16 cellular contexts compared by ENCODE assay signal in the genomic region with DNA sequence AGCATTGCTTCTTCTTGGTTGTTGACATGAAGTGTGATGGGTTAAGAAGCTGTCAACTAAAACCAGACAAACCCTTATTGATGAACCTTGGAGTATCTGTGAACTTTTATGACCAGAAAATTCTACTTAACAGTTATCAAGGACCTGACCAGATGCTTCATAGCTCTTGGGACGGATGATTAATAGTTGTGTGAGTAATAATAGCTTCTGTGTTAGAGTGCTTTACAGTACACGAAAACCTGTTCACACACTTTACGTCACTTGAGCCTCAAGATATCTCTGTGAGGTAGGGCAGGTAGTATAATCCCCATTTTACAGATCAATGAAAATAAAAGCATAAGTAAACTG. TPM values are rescaled to one million over a fixed set of nuclear protein-coding genes. Genes with fewer than 3 reads are reported as not detected.
DNase-seq lines count a peak whose midpoint lies in the region; ATAC-seq and TF ChIP-seq lines count a peak whose summit lies in the region.
"Had no signal": no experiment of that assay in that cellular context is flagged by ENCODE, and none has a peak within 500 bp of the region (broad histone marks: within the 10 kb centered on the region; RNA-seq: fewer than 3 reads in every experiment).

No MANE protein-coding gene starts in this region.

- H3K9me3 Mint-ChIP-seq in activated naive CD4-positive, alpha-beta T cell treated with anti-CD3 and anti-CD28 coated beads, Interleukin-2, amount 50 U/mL, for 72 hours, result no peaks in the 10 kb centered on the region
- H3K9me3 Mint-ChIP-seq: activated naive CD8-positive, alpha-beta T cell treated with anti-CD3 and anti-CD28 coated beads, Interleukin-2, amount 10 ng/mL, durations not matched to agents 7 days and 5 days; activated T-helper 1 cell treated with anti-CD3 and anti-CD28 coated beads, Interleukin-12 subunit alpha, Interleukin-12 subunit beta, Interleukin-2, Interleukin-4 antibody, amounts not matched to agents 30 ng/mL and 10 ng/mL and 1 ng/mL, durations not matched to agents 14 hours and 24 hours and 36 hours; stimulated activated memory B cell treated with anti-CD40 and anti-IgM and Interleukin-4, amounts not matched to agents 10 μg/mL and 1 μg/mL and 100 μg/mL, for 72 hours had no signal

- TF ChIP-seq POLR2A in esophagus squamous epithelium (IDR thresholded peaks at IDR 0.05), result no peak

- TF ChIP-seq CTCF in VCaP (conservative IDR thresholded peaks at IDR 0.05), result no peak
- no peak for TF ChIP-seq CTCF in foreskin keratinocyte (conservative IDR thresholded peaks at IDR 0.05)
- no peak for TF ChIP-seq CTCF in esophagus squamous epithelium (IDR thresholded peaks at IDR 0.05)

- H3K27ac ChIP-seq in VCaP (peak overlapping the region; percentile 81), foreskin keratinocyte (peak overlapping the region; percentile 56), esophagus squamous epithelium (no peak overlapping the region)
- H3K27ac ChIP-seq: neutrophil had no signal

- peaks cover 18% of the 10 kb centered on the region for H3K4me1 ChIP-seq in foreskin keratinocyte
- H3K4me1 ChIP-seq in esophagus squamous epithelium, result peaks cover 0 to 19% (median 4%) of the 10 kb centered on the region in 3 donors

- no peak overlapping the region for H3K4me3 ChIP-seq in esophagus squamous epithelium

- peak; percentile 83 for ATAC-seq in foreskin keratinocyte
- ATAC-seq in HG02759 (IDR thresholded peaks at IDR 0.05; ENCODE audit: unreplicated experiment), result no peak
- no peak for ATAC-seq in activated naive CD4-positive, alpha-beta T cell treated with anti-CD3 and anti-CD28 coated beads, Interleukin-2, amount 50 U/mL, for 72 hours
- ATAC-seq: stimulated activated memory B cell treated with anti-CD40 and anti-IgM and Interleukin-4, amounts not matched to agents 10 μg/mL and 1 μg/mL and 100 μg/mL, for 72 hours had no signal

- H3K9me3 ChIP-seq in esophagus squamous epithelium, result no peaks in the 10 kb centered on the region
- H3K9me3 ChIP-seq: neutrophil had no signal

- 67 to 71% methylated on average over 3 of the region's 3 CpGs for WGBS in esophagus squamous epithelium, 2 donors

- intact Hi-C loops in esophagus squamous epithelium (cut with DNase I), result no loop called here

- H3K36me3 Mint-ChIP-seq in activated naive CD4-positive, alpha-beta T cell treated with anti-CD3 and anti-CD28 coated beads, Interleukin-2, amount 50 U/mL, for 72 hours, result no peaks in the 10 kb centered on the region
- H3K36me3 Mint-ChIP-seq: activated naive CD8-positive, alpha-beta T cell treated with anti-CD3 and anti-CD28 coated beads, Interleukin-2, amount 10 ng/mL, durations not matched to agents 7 days and 5 days; CD14-positive monocyte; stimulated activated memory B cell treated with anti-CD40 and anti-IgM and Interleukin-4, amounts not matched to agents 10 μg/mL and 1 μg/mL and 100 μg/mL, for 72 hours had no signal

- H3K36me3 ChIP-seq in esophagus squamous epithelium, result no peaks in the 10 kb centered on the region
- H3K36me3 ChIP-seq: neutrophil had no signal

- no peak overlapping the region for H3K27ac Mint-ChIP-seq in activated naive CD4-positive, alpha-beta T cell treated with anti-CD3 and anti-CD28 coated beads, Interleukin-2, amount 50 U/mL, for 72 hours
- H3K27ac Mint-ChIP-seq: activated naive CD8-positive, alpha-beta T cell treated with anti-CD3 and anti-CD28 coated beads, Interleukin-2, amount 10 ng/mL, durations not matched to agents 7 days and 5 days; activated T-helper 1 cell treated with anti-CD3 and anti-CD28 coated beads, Interleukin-12 subunit alpha, Interleukin-12 subunit beta, Interleukin-2, Interleukin-4 antibody, amounts not matched to agents 30 ng/mL and 10 ng/mL and 1 ng/mL, durations not matched to agents 14 hours and 24 hours and 36 hours; CD14-positive monocyte; stimulated activated memory B cell treated with anti-CD40 and anti-IgM and Interleukin-4, amounts not matched to agents 10 μg/mL and 1 μg/mL and 100 μg/mL, for 72 hours had no signal

- DNase-seq in NCI-H510A treated with DMSO at 0.1 percent for 48 hours (lab: John Stamatoyannopoulos, UW) (peak; percentile 58), NCI-H510A (lab: John Stamatoyannopoulos, UW) (no peak), foreskin keratinocyte (peak; percentile 39 to 79), esophagus squamous epithelium (lab: John Stamatoyannopoulos, UW) (no peak), NOMO-1 treated with dmso at 0.1 percent for 144 hours (lab: John Stamatoyannopoulos, UW; ENCODE audit: unreplicated experiment) (no peak)
- no peak for DNase-seq in activated naive CD4-positive, alpha-beta T cell treated with anti-CD3 and anti-CD28 coated beads, Interleukin-2, amount 50 U/mL, for 72 hours (ENCODE audit: low spot score in 2 of 2)
- DNase-seq: activated CD4-positive, CD25-positive, alpha-beta regulatory T cell treated with anti-CD3 and anti-CD28 coated beads, Interleukin-2, amount 50 U/mL, for 72 hours; activated naive CD8-positive, alpha-beta T cell treated with anti-CD3 and anti-CD28 coated beads, Interleukin-2, amount 10 ng/mL, durations not matched to agents 7 days and 5 days; NCI-H1436; OCI-M1 had no signal

- H3K27me3 ChIP-seq in foreskin keratinocyte, result no peaks in the 10 kb centered on the region
- H3K27me3 ChIP-seq in esophagus squamous epithelium, result no peaks in the 10 kb centered on the region
- H3K27me3 ChIP-seq: neutrophil had no signal

RNA-seq across cellular contexts. Expression of gene PGRMC2, which starts 58.2 kb away (rescaled TPM):
- total RNA-seq in foreskin keratinocyte (35.8 and 38.1 TPM in 2 replicates), esophagus squamous epithelium (10 to 100 TPM; 13.6 to 39.3 (median 23.0) TPM)
- polyA plus RNA-seq in foreskin keratinocyte, result 54.7 and 57.7 TPM in 2 replicates
- 10 to 100 TPM; 23.6 to 52.7 TPM for total RNA-seq in activated naive CD4-positive, alpha-beta T cell treated with anti-CD3 and anti-CD28 coated beads, Interleukin-2, amount 50 U/mL, for 72 hours

Comparison
In these comparisons a context has a peak if more than half of its experiments do, and no peak if none do; other contexts are left out.
1. DNase-seq: peak in NCI-H510A treated with DMSO at 0.1 percent for 48 hours (single experiment) and foreskin keratinocyte (2 of 2); none in NCI-H510A (single experiment), esophagus squamous epithelium (single experiment), NOMO-1 treated with dmso at 0.1 percent for 144 hours (single experiment) and activated naive CD4-positive, alpha-beta T cell treated with anti-CD3 and anti-CD28 coated beads, Interleukin-2, amount 50 U/mL, for 72 hours (0 of 2).
2. H3K27ac ChIP-seq: peak in VCaP (single experiment) and foreskin keratinocyte (single experiment); none in esophagus squamous epithelium (0 of 4).